ENCODE assay signal across 35 cellular contexts in the genomic region with DNA sequence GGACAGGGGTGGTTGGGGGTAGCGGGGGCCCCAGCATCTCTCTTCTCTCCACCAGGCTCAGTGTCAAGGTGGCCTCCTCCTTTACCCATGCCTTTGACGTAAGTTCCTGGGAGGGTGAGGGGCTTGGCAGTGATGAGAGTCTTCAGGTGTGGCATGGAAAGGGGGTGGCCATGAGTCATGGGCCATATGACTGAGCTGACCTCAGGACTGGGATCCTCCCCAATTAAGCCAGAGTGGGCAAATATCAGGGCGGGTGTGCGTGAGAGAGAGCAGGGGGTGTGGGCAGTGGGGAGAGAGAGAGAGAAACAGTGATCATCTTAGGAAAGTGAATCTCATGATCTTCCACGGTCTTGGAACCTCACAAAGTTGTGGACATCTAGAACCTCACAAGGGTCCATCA. TPM values are rescaled to one million over a fixed set of nuclear protein-coding genes. Genes with fewer than 3 reads are reported as not detected.
"Had no signal": no experiment of that assay in that cellular context is flagged by ENCODE, and none has a peak within 500 bp of the region (broad histone marks: within the 10 kb centered on the region; RNA-seq: fewer than 3 reads in every experiment).

No MANE protein-coding gene starts in this region.

- DNase-seq: hypothalamus; immature natural killer cell; left ventricle myocardium inferior; mesendoderm; naive B cell; natural killer cell; nephron progenitor cell; occipital lobe; right lobe of liver; stimulated activated CD4-positive, alpha-beta T cell treated with anti-CD3 and anti-CD28 coated beads, Interleukin-12 subunit alpha, Interleukin-12 subunit beta, amount 100 ng/mL, for 4 hours; stimulated activated CD4-positive, alpha-beta T cell treated with anti-CD3 and anti-CD28 coated beads, Interleukin-15, amount 100 ng/mL, for 24 hours; stimulated activated CD4-positive, alpha-beta T cell treated with anti-CD3 and anti-CD28 coated beads, Interleukin-2, amount 100 ng/mL, for 24 hours; stimulated activated CD4-positive, alpha-beta T cell treated with anti-CD3 and anti-CD28 coated beads, Interleukin-4, amount 100 ng/mL, for 1 hour; stimulated activated naive CD4-positive, alpha-beta T cell; tibial artery; trophoblast cell had no signal

- H3K27ac ChIP-seq: left ventricle myocardium inferior, neural progenitor cell, neutrophil, parathyroid adenoma, right atrium auricular region, right lobe of liver, suprapubic skin, thoracic aorta, tibial artery, upper lobe of right lung had no signal

- H3K36me3 ChIP-seq: left ventricle myocardium inferior, neural progenitor cell, neutrophil, right atrium auricular region, right lobe of liver, suprapubic skin, thoracic aorta, tibial artery, upper lobe of right lung had no signal

- H3K4me3 ChIP-seq: left ventricle myocardium inferior, lung, neural progenitor cell, right atrium auricular region, right lobe of liver, smooth muscle cell, suprapubic skin, thoracic aorta, tibial artery, upper lobe of right lung had no signal

- H3K9me3 ChIP-seq: left ventricle myocardium inferior, neutrophil, right atrium auricular region, right lobe of liver, suprapubic skin, thoracic aorta, tibial artery, upper lobe of right lung had no signal

- H3K27me3 ChIP-seq: neural progenitor cell, neutrophil, right atrium auricular region, right lobe of liver, upper lobe of right lung had no signal

- H3K4me1 ChIP-seq: left ventricle myocardium inferior, neural progenitor cell, parathyroid adenoma, right atrium auricular region, right lobe of liver, suprapubic skin, tibial artery, upper lobe of right lung had no signal

- ATAC-seq: natural killer cell, right lobe of liver, upper lobe of right lung had no signal

RNA-seq across cellular contexts. Expression of a gene that starts 8.2 kb away (rescaled TPM):
- total RNA-seq: kidney epithelial cell, left ventricle myocardium inferior, lower leg skin, lung, mesothelial cell of epicardium, mononuclear cell, natural killer cell, occipital lobe, osteocyte, posterior vena cava, pulmonary artery endothelial cell, renal cortical epithelial cell, right atrium auricular region, right lobe of liver, skeletal muscle tissue, smooth muscle cell, subcutaneous adipose tissue, suprapubic skin, thoracic aorta, upper lobe of right lung had no signal
- polyA plus RNA-seq: immature natural killer cell, smooth muscle cell had no signal

RNA-seq across cellular contexts. Expression of a gene that starts 17.5 kb away (rescaled TPM):
- total RNA-seq: kidney epithelial cell, left ventricle myocardium inferior, lower leg skin, lung, mesothelial cell of epicardium, mononuclear cell, natural killer cell, occipital lobe, osteocyte, posterior vena cava, pulmonary artery endothelial cell, renal cortical epithelial cell, right atrium auricular region, right lobe of liver, skeletal muscle tissue, smooth muscle cell, subcutaneous adipose tissue, suprapubic skin, thoracic aorta, upper lobe of right lung had no signal
- polyA plus RNA-seq: immature natural killer cell, lung, smooth muscle cell had no signal

RNA-seq across cellular contexts. Expression of a gene that starts 39.8 kb away (rescaled TPM):
- total RNA-seq: kidney epithelial cell, left ventricle myocardium inferior, lower leg skin, lung, mesothelial cell of epicardium, mononuclear cell, natural killer cell, occipital lobe, osteocyte, posterior vena cava, pulmonary artery endothelial cell, renal cortical epithelial cell, right atrium auricular region, right lobe of liver, skeletal muscle tissue, smooth muscle cell, subcutaneous adipose tissue, suprapubic skin, thoracic aorta, upper lobe of right lung had no signal
- polyA plus RNA-seq: immature natural killer cell, lung, smooth muscle cell had no signal
